Comparison of ENCODE assay signal across 11 cellular contexts in genomic region chr22:42688914-42689275, GRCh38. TPM values are rescaled to one million over a fixed set of nuclear protein-coding genes. Genes with fewer than 3 reads are reported as not detected.
DNase-seq lines count a peak whose midpoint lies in the region; TF ChIP-seq lines count a peak whose summit lies in the region.
"Had no signal": no experiment of that assay in that cellular context is flagged by ENCODE, and none has a peak within 500 bp of the region (broad histone marks: within the 10 kb centered on the region; RNA-seq: fewer than 3 reads in every experiment).

No MANE protein-coding gene starts in this region.

- DNase-seq in colonic mucosa (no peak), mesothelial cell of epicardium (ENCODE audit: low spot score in 2 of 2, unreplicated experiment in 2 of 2) (no peak), thyroid gland (peak; percentile 34 to 40), NCI-H345 (lab: John Stamatoyannopoulos, UW) (no peak), NCI-H2227 treated with DMSO at 0.1 percent for 48 hours (lab: John Stamatoyannopoulos, UW) (no peak), dedifferentiated amniotic fluid mesenchymal stem cell (ENCODE audit: extremely low spot score) (no peak), HuH-7.5 (ENCODE audit: low spot score) (no peak)
- DNase-seq: stimulated activated CD4-positive, alpha-beta T cell treated with anti-CD3 and anti-CD28 coated beads, Interleukin-2, amount 100 ng/mL, for 24 hours had no signal

- peaks cover 22% of the 10 kb centered on the region for H3K4me1 Mint-ChIP-seq in mesothelial cell of epicardium

- no peaks in the 10 kb centered on the region for H3K9me3 Mint-ChIP-seq in mesothelial cell of epicardium
- H3K9me3 Mint-ChIP-seq: IgD-negative memory B cell; T-helper 2 cell treated with Interferon-gamma antibody and Interleukin-4, amounts not matched to agents 5 μg/mL and 100 μg/mL, for 36 hours had no signal

- H3K4me1 ChIP-seq in colonic mucosa, result peaks cover 5% of the 10 kb centered on the region
- peaks cover 35 to 58% of the 10 kb centered on the region in 2 donors for H3K4me1 ChIP-seq in thyroid gland

- peak overlapping the region; percentile 24 for H3K4me3 Mint-ChIP-seq in mesothelial cell of epicardium
- H3K4me3 Mint-ChIP-seq: IgD-negative memory B cell; T-helper 2 cell treated with Interferon-gamma antibody and Interleukin-4, amounts not matched to agents 5 μg/mL and 100 μg/mL, for 36 hours had no signal

- H3K4me3 ChIP-seq in colonic mucosa (no peak overlapping the region), thyroid gland (replicated peaks in 1 of 3) (no peak overlapping the region)

- no peak for TF ChIP-seq EP300 in Ishikawa (IDR thresholded peaks at IDR 0.05; ENCODE audit: borderline replicate concordance)

- intact Hi-C loops in colonic mucosa (cut with DNase I), result no loop called here
- intact Hi-C loops in thyroid gland (cut with DNase I), result no loop called here

- H3K27ac Mint-ChIP-seq in mesothelial cell of epicardium, result peak overlapping the region; percentile 92
- H3K27ac Mint-ChIP-seq: IgD-negative memory B cell; T-helper 2 cell treated with Interferon-gamma antibody and Interleukin-4, amounts not matched to agents 5 μg/mL and 100 μg/mL, for 36 hours had no signal

- H3K27ac ChIP-seq in colonic mucosa, result peak overlapping the region; percentile 51
- H3K27ac ChIP-seq in thyroid gland, result peak overlapping the region; percentile 53 to 93 (median 85)

- H3K27me3 ChIP-seq in colonic mucosa (no peaks in the 10 kb centered on the region), thyroid gland (no peaks in the 10 kb centered on the region)

- peak overlapping the region in 1 of 2 donors; percentile 46 for H3K9ac ChIP-seq in colonic mucosa (ENCODE audit: low read depth in 2 of 2, low read length in 2 of 2)

- WGBS in thyroid gland, 2 donors, result 26 to 37% methylated on average over 7 to 8 of the region's 8 CpGs

- H3K27me3 Mint-ChIP-seq in mesothelial cell of epicardium (ENCODE audit: low read depth), result no peaks in the 10 kb centered on the region

- H3K36me3 ChIP-seq in colonic mucosa (no peaks in the 10 kb centered on the region), thyroid gland (peaks cover 7% of the 10 kb centered on the region in 2 donors)

- H3K36me3 Mint-ChIP-seq in mesothelial cell of epicardium, result no peaks in the 10 kb centered on the region
- H3K36me3 Mint-ChIP-seq: IgD-negative memory B cell had no signal

- TF ChIP-seq RAD21 in Ishikawa (IDR thresholded peaks at IDR 0.05; ENCODE audit: low read depth), result no peak

- TF ChIP-seq POLR2A in thyroid gland (IDR thresholded peaks at IDR 0.05), result no peak

- TF ChIP-seq CTCF in colonic mucosa (IDR thresholded peaks at IDR 0.05) (no peak), mesothelial cell of epicardium (IDR thresholded peaks at IDR 0.05; ENCODE audit: unreplicated experiment) (no peak), thyroid gland (IDR thresholded peaks at IDR 0.05) (no peak)

- H3K9me3 ChIP-seq in colonic mucosa, result no peaks in the 10 kb centered on the region
- H3K9me3 ChIP-seq in thyroid gland, result no peaks in the 10 kb centered on the region

TF ChIP-seq in Ishikawa, 13 proteins besides CTCF, POLR2A, EP300 and RAD21:
- TF ChIP-seq USF1 (IDR thresholded peaks at IDR 0.05) (no peak), TEAD4 (IDR thresholded peaks at IDR 0.05) (peak; percentile 36), REST (IDR thresholded peaks at IDR 0.05; ENCODE audit: low read depth) (no peak), YY1 (IDR thresholded peaks at IDR 0.05; ENCODE audit: low read depth) (no peak), CEBPB (IDR thresholded peaks at IDR 0.05) (no peak)
TF ChIP-seq in Ishikawa: peak in this region for 1.

RNA-seq across cellular contexts. Expression of gene A4GALT, which starts 31.8 kb away (rescaled TPM):
- total RNA-seq in colonic mucosa, result 1 to 10 TPM; 2.7 to 8.7 TPM
- 0.67 to 0.84 TPM (median 0.82 TPM) in 3 replicates for total RNA-seq in mesothelial cell of epicardium
- total RNA-seq in thyroid gland, result 10 to 100 TPM; 12.6 to 23.9 (median 18.0) TPM

RNA-seq across cellular contexts. Expression of gene CYB5R3, which starts 39.7 kb away (rescaled TPM):
- total RNA-seq in colonic mucosa (100 to 1,000 TPM; 105 to 133 TPM), mesothelial cell of epicardium (94.7 to 102 TPM (median 99.0 TPM) in 3 replicates), thyroid gland (100 to 1,000 TPM in 1 of 4 donors, 10 to 100 TPM in 3; 52.6 to 120 (median 75.5) TPM)

RNA-seq across cellular contexts. Expression of gene ATP5MGL, which starts 48.5 kb away (rescaled TPM):
- under 1 TPM in 1 of 2 donors, not detected in 1; 0.44 TPM for total RNA-seq in colonic mucosa
- total RNA-seq in mesothelial cell of epicardium, result 1.3 to 1.7 TPM (median 1.5 TPM) in 3 replicates
- total RNA-seq in thyroid gland, result not detected

Comparison
In these comparisons a context has a peak if more than half of its experiments do, and no peak if none do; other contexts are left out.
1. DNase-seq: peak in thyroid gland (2 of 2); none in colonic mucosa (single experiment), mesothelial cell of epicardium (0 of 2), NCI-H345 (single experiment), NCI-H2227 treated with DMSO at 0.1 percent for 48 hours (single experiment), dedifferentiated amniotic fluid mesenchymal stem cell (single experiment) and HuH-7.5 (single experiment).